In the genomic region with DNA sequence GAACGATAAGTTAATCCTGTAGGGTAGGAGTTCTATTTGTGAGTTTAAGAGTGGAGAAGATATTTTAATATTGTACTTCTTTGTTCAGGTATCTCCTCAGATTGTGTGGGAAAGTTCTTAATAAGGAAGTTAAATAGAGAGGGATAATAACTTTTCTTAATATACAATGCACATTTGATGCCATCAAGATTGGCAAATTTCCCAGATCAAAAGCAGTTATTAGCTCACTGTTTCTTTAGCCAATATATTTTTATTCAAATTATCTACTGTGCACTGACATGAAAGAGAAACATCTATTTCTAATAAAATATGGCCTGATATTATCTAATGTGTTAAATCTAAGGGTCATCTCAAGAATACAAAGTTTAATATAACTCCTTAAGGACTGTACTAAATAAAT, we compare ENCODE assay signal across 9 cellular contexts.
"Had no signal": no experiment of that assay in that cellular context is flagged by ENCODE, and none has a peak within 500 bp of the region (broad histone marks: within the 10 kb centered on the region; RNA-seq: fewer than 3 reads in every experiment).

No MANE protein-coding gene starts in this region.

- DNase-seq: GM23248, GOT3, H7, H9, HCEC 1CT, HFFc6 had no signal

- H3K4me3 ChIP-seq: GM23248, GM23338, HAP-1 had no signal

- H3K27ac ChIP-seq: GM23248 had no signal

- H3K4me1 Mint-ChIP-seq: GM23338, H9 had no signal

- H3K4me3 Mint-ChIP-seq: GM23338, H9, HFFc6 had no signal

- H3K27ac Mint-ChIP-seq: GM23338, H9, HFFc6 had no signal

- H3K9me3 Mint-ChIP-seq: GM23338, HFFc6 had no signal

- FAIRE-seq: H1 had no signal
